In genomic region chr9:113536483-113537226, GRCh38 we compare ENCODE assay signal across 10 cellular contexts.
A peak's percentile ranks its signal among the peaks of the same experiment; 100 is the strongest.
DNase-seq lines count a peak whose midpoint lies in the region; ATAC-seq lines count a peak whose summit lies in the region.
"Had no signal": no experiment of that assay in that cellular context is flagged by ENCODE, and none has a peak within 500 bp of the region (broad histone marks: within the 10 kb centered on the region; RNA-seq: fewer than 3 reads in every experiment).

No MANE protein-coding gene starts in this region.

- H3K36me3 Mint-ChIP-seq in activated naive CD8-positive, alpha-beta T cell: peaks cover 14% of the 10 kb centered on the region
- H3K36me3 Mint-ChIP-seq in activated naive CD8-positive, alpha-beta T cell treated with anti-CD3 and anti-CD28 coated beads, Interleukin-2, amount 50 U/mL, for 24 hours (ENCODE audit: low read depth): peaks cover 38% of the 10 kb centered on the region
- peaks cover 4% of the 10 kb centered on the region for H3K36me3 Mint-ChIP-seq in natural killer cell treated with Interleukin-12 subunit alpha and Interleukin-12 subunit beta and Interleukin-15 and Interleukin-18, amount 100 ng/mL, for 72 hours

- H3K4me3 Mint-ChIP-seq in activated naive CD8-positive, alpha-beta T cell: no peak overlapping the region
- no peak overlapping the region for H3K4me3 Mint-ChIP-seq in activated naive CD8-positive, alpha-beta T cell treated with anti-CD3 and anti-CD28 coated beads, Interleukin-2, amount 50 U/mL, for 24 hours
- no peak overlapping the region for H3K4me3 Mint-ChIP-seq in natural killer cell treated with Interleukin-12 subunit alpha and Interleukin-12 subunit beta and Interleukin-15 and Interleukin-18, amount 100 ng/mL, for 72 hours

- H3K36me3 ChIP-seq in aorta (ENCODE audit: control insufficient read depth in 1 of 2, insufficient read depth in 2 of 2, low read length in 1 of 2) (peaks cover 0 to 2% of the 10 kb centered on the region in 2 donors), HAP-1 (replicated peaks) (no peaks in the 10 kb centered on the region)

- no peaks in the 10 kb centered on the region for H3K9me3 Mint-ChIP-seq in activated naive CD8-positive, alpha-beta T cell (ENCODE audit: low read depth)
- no peaks in the 10 kb centered on the region for H3K9me3 Mint-ChIP-seq in activated naive CD8-positive, alpha-beta T cell treated with anti-CD3 and anti-CD28 coated beads, Interleukin-2, amount 50 U/mL, for 24 hours
- no peaks in the 10 kb centered on the region for H3K9me3 Mint-ChIP-seq in natural killer cell treated with Interleukin-12 subunit alpha and Interleukin-12 subunit beta and Interleukin-15 and Interleukin-18, amount 100 ng/mL, for 72 hours

- H3K4me3 ChIP-seq in aorta (ENCODE audit: low read length in 2 of 2): no peak overlapping the region
- no peak overlapping the region for H3K4me3 ChIP-seq in HAP-1

- peak overlapping the region; percentile 41 for H3K27ac Mint-ChIP-seq in activated naive CD8-positive, alpha-beta T cell
- no peak overlapping the region for H3K27ac Mint-ChIP-seq in activated naive CD8-positive, alpha-beta T cell treated with anti-CD3 and anti-CD28 coated beads, Interleukin-2, amount 50 U/mL, for 24 hours
- H3K27ac Mint-ChIP-seq in natural killer cell treated with Interleukin-12 subunit alpha and Interleukin-12 subunit beta and Interleukin-15 and Interleukin-18, amount 100 ng/mL, for 72 hours: peak overlapping the region; percentile 70 to 76

- H3K27ac ChIP-seq in aorta (ENCODE audit: low read depth in 1 of 2, low read length in 2 of 2): peak overlapping the region; percentile 69 to 74

- ATAC-seq in activated naive CD8-positive, alpha-beta T cell treated with anti-CD3 and anti-CD28 coated beads, Interleukin-2, amount 50 U/mL, for 24 hours: no peak
- ATAC-seq in Right ventricle myocardium superior (ENCODE audit: poor library complexity) (peak; percentile 86), aorta (ENCODE audit: low FRiP score) (peak; percentile 86), GM19395 (IDR thresholded peaks at IDR 0.05; ENCODE audit: unreplicated experiment) (no peak)
- no peak for ATAC-seq in natural killer cell treated with Interleukin-12 subunit alpha and Interleukin-12 subunit beta and Interleukin-15 and Interleukin-18, amount 100 ng/mL, for 72 hours
- ATAC-seq: esophagus mucosa had no signal

- intact Hi-C loops in Right ventricle myocardium superior (cut with DNase I) (no loop called here), aorta (cut with DNase I) (loop anchor here in 1 of 2 donors (1.0 kb wide), 1 partner anchor 45 kb away; no protein-coding TSS in a partner anchor)

- H3K9me3 ChIP-seq in aorta (ENCODE audit: control insufficient read depth, low read length) (no peaks in the 10 kb centered on the region), HAP-1 (no peaks in the 10 kb centered on the region)

- H3K27me3 Mint-ChIP-seq in activated naive CD8-positive, alpha-beta T cell: no peaks in the 10 kb centered on the region
- no peaks in the 10 kb centered on the region for H3K27me3 Mint-ChIP-seq in activated naive CD8-positive, alpha-beta T cell treated with anti-CD3 and anti-CD28 coated beads, Interleukin-2, amount 50 U/mL, for 24 hours
- no peaks in the 10 kb centered on the region for H3K27me3 Mint-ChIP-seq in natural killer cell treated with Interleukin-12 subunit alpha and Interleukin-12 subunit beta and Interleukin-15 and Interleukin-18, amount 100 ng/mL, for 72 hours

- in situ Hi-C loops in HAP-1 (cut with MboI; ENCODE audit: low sequenced_read_pairs): no loop called here

- no peaks in the 10 kb centered on the region for H3K4me1 ChIP-seq in aorta (ENCODE audit: control insufficient read depth in 1 of 2, insufficient read depth in 2 of 2, low read length in 2 of 2)
- no peaks in the 10 kb centered on the region; the same call in 1 of the 2 replicates for H3K4me1 ChIP-seq in HAP-1

- 8 to 13% methylated on average over 21 of the region's 21 CpGs for WGBS in aorta, 2 donors

- H3K27me3 ChIP-seq in aorta (ENCODE audit: control insufficient read depth in 1 of 2, insufficient read depth in 2 of 2, low read length in 1 of 2) (no peaks in the 10 kb centered on the region), HAP-1 (ENCODE audit: low read depth) (peaks cover 3% of the 10 kb centered on the region; the same call in 1 of the 2 replicates)

- no peak for DNase-seq in activated naive CD8-positive, alpha-beta T cell treated with anti-CD3 and anti-CD28 coated beads, Interleukin-2, amount 50 U/mL, for 24 hours
- DNase-seq in Right ventricle myocardium superior: peak; percentile 87
- peak; percentile 52 for DNase-seq in natural killer cell treated with Interleukin-12 subunit alpha and Interleukin-12 subunit beta and Interleukin-15 and Interleukin-18, amount 100 ng/mL, for 72 hours (ENCODE audit: low spot score)
- DNase-seq in aorta: peak; percentile 86 to 88
- no peak for DNase-seq in HAP-1 (ENCODE audit: low spot score in 2 of 2)
- DNase-seq in stimulated activated naive CD4-positive, alpha-beta T cell treated with Interleukin-2 at 50 U/mL for 16 hours (lab: John Stamatoyannopoulos, UW): no peak
- DNase-seq: NCI-H1436 had no signal

- H3K4me1 Mint-ChIP-seq in activated naive CD8-positive, alpha-beta T cell (ENCODE audit: low read depth): peaks cover 18% of the 10 kb centered on the region
- H3K4me1 Mint-ChIP-seq in activated naive CD8-positive, alpha-beta T cell treated with anti-CD3 and anti-CD28 coated beads, Interleukin-2, amount 50 U/mL, for 24 hours: peaks cover 3% of the 10 kb centered on the region
- H3K4me1 Mint-ChIP-seq in natural killer cell treated with Interleukin-12 subunit alpha and Interleukin-12 subunit beta and Interleukin-15 and Interleukin-18, amount 100 ng/mL, for 72 hours (ENCODE audit: low read depth in 2 of 2): peaks cover 34 to 68% of the 10 kb centered on the region in 2 donors

Comparison
In these comparisons a context has a peak if more than half of its experiments do, and no peak if none do; other contexts are left out.
1. ATAC-seq: peak in Right ventricle myocardium superior (single experiment) and aorta (single experiment); none in activated naive CD8-positive, alpha-beta T cell treated with anti-CD3 and anti-CD28 coated beads, Interleukin-2, amount 50 U/mL, for 24 hours (single experiment), natural killer cell treated with Interleukin-12 subunit alpha and Interleukin-12 subunit beta and Interleukin-15 and Interleukin-18, amount 100 ng/mL, for 72 hours (0 of 2) and GM19395 (single experiment).
2. DNase-seq: peak in Right ventricle myocardium superior (single experiment), natural killer cell treated with Interleukin-12 subunit alpha and Interleukin-12 subunit beta and Interleukin-15 and Interleukin-18, amount 100 ng/mL, for 72 hours (single experiment) and aorta (2 of 2); none in activated naive CD8-positive, alpha-beta T cell treated with anti-CD3 and anti-CD28 coated beads, Interleukin-2, amount 50 U/mL, for 24 hours (single experiment), HAP-1 (0 of 2) and stimulated activated naive CD4-positive, alpha-beta T cell treated with Interleukin-2 at 50 U/mL for 16 hours (single experiment).